8 cellular contexts compared by ENCODE assay signal in the genomic region with DNA sequence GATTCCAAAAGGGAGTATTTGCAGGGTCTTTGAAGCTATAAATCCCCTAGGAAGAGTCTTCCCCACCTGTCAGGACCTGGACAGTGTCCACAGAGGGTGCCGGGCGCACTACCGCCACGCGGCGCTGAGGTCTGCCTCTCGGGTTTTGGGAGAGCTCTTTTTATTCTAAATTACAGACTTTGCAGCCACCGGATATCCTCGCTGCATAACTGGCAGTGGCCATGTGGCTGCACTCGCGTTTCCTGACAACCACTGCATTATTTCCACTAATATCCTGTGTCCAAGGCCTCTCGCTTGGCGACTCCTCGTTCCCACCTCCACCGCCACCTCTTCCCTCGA. TPM values are rescaled to one million over a fixed set of nuclear protein-coding genes. Genes with fewer than 3 reads are reported as not detected.
DNase-seq lines count a peak whose midpoint lies in the region; TF ChIP-seq lines count a peak whose summit lies in the region.

No MANE protein-coding gene starts in this region.

- H3K9me3 ChIP-seq in HAP-1 (no peaks in the 10 kb centered on the region), ascending aorta (no peaks in the 10 kb centered on the region)

- H3K4me1 ChIP-seq in HAP-1 (peaks cover 26% of the 10 kb centered on the region), ascending aorta (peaks cover 3 to 11% of the 10 kb centered on the region in 2 donors), rectal smooth muscle tissue (ENCODE audit: control insufficient read depth, insufficient read depth, low read length) (peaks cover 9% of the 10 kb centered on the region)

- peak; percentile 26 to 51 (median 45) for TF ChIP-seq CTCF in ascending aorta (IDR thresholded peaks at IDR 0.05)

- intact Hi-C loops in ascending aorta (cut with DNase I): loop anchor here (1.0 to 10.0 kb wide), 6 partner anchors 52 to 321 kb away; partner anchors contain the start of gene MND1

- no peaks in the 10 kb centered on the region for H3K27me3 ChIP-seq in HAP-1 (ENCODE audit: low read depth)
- H3K27me3 ChIP-seq in ascending aorta: no peaks in the 10 kb centered on the region
- H3K27me3 ChIP-seq in rectal smooth muscle tissue (ENCODE audit: control insufficient read depth, insufficient read depth, low read length): no peaks in the 10 kb centered on the region

- in situ Hi-C loops in HAP-1 (cut with MboI; ENCODE audit: low sequenced_read_pairs): no loop called here

- DNase-seq in DMS 273 (lab: John Stamatoyannopoulos, UW; ENCODE audit: unreplicated experiment) (peak; percentile 71), DMS 273 treated with DMSO at 0.1 percent for 48 hours (lab: John Stamatoyannopoulos, UW) (no peak), HAP-1 (ENCODE audit: low spot score in 2 of 2) (peak; percentile 25 to 64), NCI-H526 treated with DMSO at 0.1 percent for 48 hours (lab: John Stamatoyannopoulos, UW) (peak; percentile 45), ascending aorta (ENCODE audit: low spot score in 2 of 2) (peak in 1 of 2 donors; percentile 85), hepatic stellate cell (ENCODE audit: low spot score) (peak; percentile 84), inferior parietal cortex (ENCODE audit: extremely low spot score) (no peak)

- H3K36me3 ChIP-seq in HAP-1 (replicated peaks) (peaks cover 3% of the 10 kb centered on the region), ascending aorta (no peaks in the 10 kb centered on the region), rectal smooth muscle tissue (ENCODE audit: control insufficient read depth, insufficient read depth, low read length) (no peaks in the 10 kb centered on the region)

- peak overlapping the region; percentile 18 for H3K9ac ChIP-seq in rectal smooth muscle tissue (ENCODE audit: low read length)

- peak overlapping the region; percentile 85 for H3K4me3 ChIP-seq in HAP-1
- H3K4me3 ChIP-seq in ascending aorta: peak overlapping the region; percentile 73 to 99
- peak overlapping the region; percentile 92 for H3K4me3 ChIP-seq in rectal smooth muscle tissue (ENCODE audit: low read length)

- H3K27ac ChIP-seq in ascending aorta (peak overlapping the region; percentile 52 to 81), rectal smooth muscle tissue (ENCODE audit: low read depth, low read length) (peak overlapping the region; percentile 78)

RNA-seq across cellular contexts. Expression of gene TMEM131L, which starts 0.6 kb away (rescaled TPM):
- total RNA-seq in ascending aorta: 6.9 TPM

Comparison
In these comparisons a context has a peak if more than half of its experiments do, and no peak if none do; other contexts are left out.
1. DNase-seq: peak in DMS 273 (single experiment), HAP-1 (2 of 2), NCI-H526 treated with DMSO at 0.1 percent for 48 hours (single experiment) and hepatic stellate cell (single experiment); none in DMS 273 treated with DMSO at 0.1 percent for 48 hours (single experiment) and inferior parietal cortex (single experiment).
2. Peak in every context shown above with its lines, with median percentiles within 50 percentile points of each other: H3K4me3 ChIP-seq.